Comparison of ENCODE assay signal across 16 cellular contexts in genomic region chr6:167881327-167881726, GRCh38.
"Had no signal": no experiment of that assay in that cellular context is flagged by ENCODE, and none has a peak within 500 bp of the region (broad histone marks: within the 10 kb centered on the region; RNA-seq: fewer than 3 reads in every experiment).

No MANE protein-coding gene starts in this region.

- H3K4me3 Mint-ChIP-seq: effector memory CD8-positive, alpha-beta T cell; naive thymus-derived CD4-positive, alpha-beta T cell; type B pancreatic cell had no signal

- H3K27me3 Mint-ChIP-seq: effector memory CD8-positive, alpha-beta T cell; type B pancreatic cell had no signal

- H3K27me3 ChIP-seq: foreskin keratinocyte, heart left ventricle, right atrium auricular region, sigmoid colon, stomach had no signal

- H3K27ac Mint-ChIP-seq: effector memory CD8-positive, alpha-beta T cell; naive thymus-derived CD4-positive, alpha-beta T cell; type B pancreatic cell had no signal

- H3K27ac ChIP-seq: foreskin keratinocyte, heart left ventricle, right atrium auricular region, sigmoid colon, skin epidermis, stomach had no signal

- H3K9me3 Mint-ChIP-seq: effector memory CD8-positive, alpha-beta T cell; naive thymus-derived CD4-positive, alpha-beta T cell; type B pancreatic cell had no signal

- H3K4me1 ChIP-seq: foreskin keratinocyte, right atrium auricular region, sigmoid colon had no signal

- H3K4me3 ChIP-seq: heart left ventricle, right atrium auricular region, sigmoid colon, skin epidermis, stomach had no signal

- H3K4me1 Mint-ChIP-seq: naive thymus-derived CD4-positive, alpha-beta T cell had no signal

- DNase-seq: effector memory CD8-positive, alpha-beta T cell; erythroblast; foreskin keratinocyte; heart left ventricle; hippocampal formation; kidney glomerular epithelial cell; naive thymus-derived CD4-positive, alpha-beta T cell; posterior cingulate gyrus; sigmoid colon; stimulated activated CD4-positive, alpha-beta T cell treated with anti-CD3 and anti-CD28 coated beads, Interleukin-2, amount 100 ng/mL, for 24 hours; stimulated activated naive CD4-positive, alpha-beta T cell; stomach; substantia nigra had no signal

- ATAC-seq: effector memory CD8-positive, alpha-beta T cell; foreskin keratinocyte; heart left ventricle; naive thymus-derived CD4-positive, alpha-beta T cell had no signal

- H3K9me3 ChIP-seq: heart left ventricle, right atrium auricular region, sigmoid colon, stomach had no signal
